In the genomic region with DNA sequence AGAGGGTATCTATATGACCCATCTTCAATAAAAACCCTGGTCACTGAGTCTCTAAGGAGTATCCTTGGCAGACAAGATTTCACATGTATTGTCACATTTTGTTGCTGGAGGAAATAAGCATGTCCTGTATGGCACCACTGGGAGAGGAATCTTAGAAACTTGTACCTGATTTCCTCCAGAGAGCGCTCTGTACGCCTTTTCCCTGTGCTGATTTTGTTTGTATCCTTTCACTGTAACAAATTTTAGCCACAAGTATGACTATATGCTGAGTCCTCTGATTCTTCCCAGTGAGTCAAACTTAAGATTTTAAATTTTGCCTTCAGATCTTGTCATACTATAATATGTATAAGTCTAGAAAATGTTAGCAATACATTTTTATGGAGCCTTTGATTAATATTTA, we compare ENCODE assay signal across 16 cellular contexts.
DNase-seq lines count a peak whose midpoint lies in the region; ATAC-seq and TF ChIP-seq lines count a peak whose summit lies in the region.
"Had no signal": no experiment of that assay in that cellular context is flagged by ENCODE, and none has a peak within 500 bp of the region (broad histone marks: within the 10 kb centered on the region; RNA-seq: fewer than 3 reads in every experiment).

No MANE protein-coding gene starts in this region.

- H3K27me3 Mint-ChIP-seq in stimulated activated memory B cell treated with anti-CD40 and anti-IgM and Interleukin-4, amounts not matched to agents 10 μg/mL and 1 μg/mL and 100 μg/mL, for 72 hours = peaks cover 8% of the 10 kb centered on the region
- H3K27me3 Mint-ChIP-seq: activated CD4-positive, alpha-beta T cell treated with anti-CD3 and anti-CD28 coated beads, Interleukin-2, amount 10 ng/mL, durations not matched to agents 7 days and 5 days had no signal

- peaks cover 2% of the 10 kb centered on the region for H3K9me3 Mint-ChIP-seq in stimulated activated memory B cell treated with anti-CD40 and anti-IgM and Interleukin-4, amounts not matched to agents 10 μg/mL and 1 μg/mL and 100 μg/mL, for 72 hours
- H3K9me3 Mint-ChIP-seq: activated CD4-positive, alpha-beta T cell treated with anti-CD3 and anti-CD28 coated beads, Interleukin-2, amount 10 ng/mL, durations not matched to agents 7 days and 5 days had no signal

- WGBS in SK-N-SH (ENCODE audit: low lambda C conversion rate) = 42% methylated on average over 2 of the region's 2 CpGs

- ATAC-seq in SK-N-SH treated with all-trans-retinoic acid at 6 μM for 48 hours = no peak
- ATAC-seq in stimulated activated memory B cell treated with anti-CD40 and anti-IgM and Interleukin-4, amounts not matched to agents 10 μg/mL and 1 μg/mL and 100 μg/mL, for 72 hours = no peak
- no peak for ATAC-seq in HG02610 (IDR thresholded peaks at IDR 0.05; ENCODE audit: unreplicated experiment)
- no peak for ATAC-seq in GM18873 (IDR thresholded peaks at IDR 0.05; ENCODE audit: low FRiP score, unreplicated experiment)
- ATAC-seq in GM21723 (IDR thresholded peaks at IDR 0.05; ENCODE audit: unreplicated experiment) = no peak

- TF ChIP-seq RAD21 in SK-N-SH (IDR thresholded peaks at IDR 0.05; ENCODE audit: low read length) = peak; percentile 41

- CTCF ChIA-PET in SK-N-SH (lab: Yijun Ruan, JAX) = no interaction called here

- H3K27ac Mint-ChIP-seq in stimulated activated memory B cell treated with anti-CD40 and anti-IgM and Interleukin-4, amounts not matched to agents 10 μg/mL and 1 μg/mL and 100 μg/mL, for 72 hours = peak overlapping the region; percentile 63
- H3K27ac Mint-ChIP-seq: activated CD4-positive, alpha-beta T cell treated with anti-CD3 and anti-CD28 coated beads, Interleukin-2, amount 10 ng/mL, durations not matched to agents 7 days and 5 days; activated T-cell treated with anti-CD3 and anti-CD28 coated beads, Interleukin-2, amount 50 U/mL, for 24 hours had no signal

- H3K9ac ChIP-seq in SK-N-SH = no peak overlapping the region

- no peaks in the 10 kb centered on the region for H4K20me1 ChIP-seq in SK-N-SH (ENCODE audit: insufficient read depth)

- H3K4me3 ChIP-seq in SK-N-SH (ENCODE audit: low read depth in 2 of 2, low read length in 1 of 2) (no peak overlapping the region), fibroblast of the aortic adventitia (ENCODE audit: low read depth, low read length) (no peak overlapping the region)
- H3K4me3 ChIP-seq: MG63, thyroid gland had no signal

- DNase-seq in SK-N-SH = no peak
- peak; percentile 33 to 37 for DNase-seq in SHP77 (lab: John Stamatoyannopoulos, UW)
- DNase-seq in fibroblast of the aortic adventitia (ENCODE audit: low read depth) = peak; percentile 45
- DNase-seq: activated CD4-positive, alpha-beta T cell treated with anti-CD3 and anti-CD28 coated beads, Interleukin-2, amount 10 ng/mL, durations not matched to agents 7 days and 5 days; activated T-cell treated with anti-CD3 and anti-CD28 coated beads, Interleukin-2, amount 50 U/mL, for 24 hours; left cardiac atrium; MG63; NCI-H1930; SIG-M5; T1000; thyroid gland had no signal

- no peaks in the 10 kb centered on the region; a peak in 1 of 4 replicates for H3K4me1 ChIP-seq in SK-N-SH (ENCODE audit: control insufficient read depth in 1 of 2, insufficient read depth in 2 of 2, low read depth in 1 of 2, low read length in 1 of 2)
- H3K4me1 ChIP-seq: thyroid gland had no signal

- no peaks in the 10 kb centered on the region for H3K79me2 ChIP-seq in SK-N-SH (ENCODE audit: insufficient read depth)

- TF ChIP-seq CTCF in SK-N-SH (IDR thresholded peaks at IDR 0.05) (no peak), fibroblast of the aortic adventitia (IDR thresholded peaks at IDR 0.05; ENCODE audit: insufficient read depth, low read length) (peak; percentile 31)

- H3K4me2 ChIP-seq in SK-N-SH = no peak overlapping the region

- H3K27me3 ChIP-seq in SK-N-SH (ENCODE audit: insufficient read depth) = no peaks in the 10 kb centered on the region
- H3K27me3 ChIP-seq: MG63, thyroid gland had no signal

- POLR2A ChIA-PET in SK-N-SH (lab: Yijun Ruan, JAX) = interaction anchor here (0.9 kb wide), 2 partner anchors 56 to 113 kb away, joined by 3 to 5 read pairs; no protein-coding TSS in a partner anchor

- peaks cover 4% of the 10 kb centered on the region for H3K36me3 Mint-ChIP-seq in stimulated activated memory B cell treated with anti-CD40 and anti-IgM and Interleukin-4, amounts not matched to agents 10 μg/mL and 1 μg/mL and 100 μg/mL, for 72 hours

- no peak overlapping the region for H3K4me3 Mint-ChIP-seq in stimulated activated memory B cell treated with anti-CD40 and anti-IgM and Interleukin-4, amounts not matched to agents 10 μg/mL and 1 μg/mL and 100 μg/mL, for 72 hours
- H3K4me3 Mint-ChIP-seq: activated CD4-positive, alpha-beta T cell treated with anti-CD3 and anti-CD28 coated beads, Interleukin-2, amount 10 ng/mL, durations not matched to agents 7 days and 5 days; activated T-cell treated with anti-CD3 and anti-CD28 coated beads, Interleukin-2, amount 50 U/mL, for 24 hours had no signal

- no peak overlapping the region for H3K27ac ChIP-seq in SK-N-SH (ENCODE audit: low read depth in 2 of 2, low read length in 1 of 2)
- H3K27ac ChIP-seq: thyroid gland had no signal

- no peaks in the 10 kb centered on the region for H3F3A ChIP-seq in SK-N-SH (replicated peaks; ENCODE audit: insufficient read depth)

- no peaks in the 10 kb centered on the region for H3K36me3 ChIP-seq in SK-N-SH (replicated peaks in 1 of 2; ENCODE audit: control insufficient read depth in 1 of 2, insufficient read depth in 2 of 2, low read length in 1 of 2)
- H3K36me3 ChIP-seq: MG63, thyroid gland had no signal

- no peaks in the 10 kb centered on the region for H3K9me2 ChIP-seq in SK-N-SH

- no peak for TF ChIP-seq EP300 in SK-N-SH (IDR thresholded peaks at IDR 0.05; ENCODE audit: borderline replicate concordance in 1 of 2, low read depth in 1 of 2, low read length in 1 of 2)

- H2AFZ ChIP-seq in SK-N-SH (ENCODE audit: low read depth) = no peak overlapping the region

- H3K4me1 Mint-ChIP-seq in stimulated activated memory B cell treated with anti-CD40 and anti-IgM and Interleukin-4, amounts not matched to agents 10 μg/mL and 1 μg/mL and 100 μg/mL, for 72 hours = peaks cover 12% of the 10 kb centered on the region
- H3K4me1 Mint-ChIP-seq: activated CD4-positive, alpha-beta T cell treated with anti-CD3 and anti-CD28 coated beads, Interleukin-2, amount 10 ng/mL, durations not matched to agents 7 days and 5 days had no signal

- no peaks in the 10 kb centered on the region for H3K9me3 ChIP-seq in SK-N-SH
- H3K9me3 ChIP-seq: MG63, thyroid gland had no signal

TF ChIP-seq in SK-N-SH, 30 proteins besides CTCF, POLR2A, EP300 and RAD21:
- 0 out of 2 replicates have a peak, but pooled peaks have one; percentile 4 for TF ChIP-seq SMC3 (IDR thresholded peaks at IDR 0.05; ENCODE audit: low read depth, low read length)
- TF ChIP-seq GATA2 (CRISPR knock-in tag; IDR thresholded peaks at IDR 0.05) = no peak
- no peak for TF ChIP-seq RCOR1 (IDR thresholded peaks at IDR 0.05; ENCODE audit: low read length)

TF ChIP-seq in SK-N-SH treated with all-trans-retinoic acid at 6 μM for 48 hours, 23 proteins besides CTCF, POLR2A, EP300 and RAD21 (continues in another document):
- TF ChIP-seq TOX (CRISPR knock-in tag; IDR thresholded peaks at IDR 0.05; ENCODE audit: borderline replicate concordance) (no peak), BACH2 (CRISPR knock-in tag; IDR thresholded peaks at IDR 0.05; ENCODE audit: borderline replicate concordance) (no peak), TSHZ2 (CRISPR knock-in tag; IDR thresholded peaks at IDR 0.05) (no peak), PPARA (CRISPR knock-in tag; IDR thresholded peaks at IDR 0.05; ENCODE audit: borderline replicate concordance) (no peak), TCF4 (CRISPR knock-in tag; IDR thresholded peaks at IDR 0.05; ENCODE audit: borderline replicate concordance) (no peak), ZNF70 (CRISPR knock-in tag; IDR thresholded peaks at IDR 0.05) (no peak), ZFP3 (CRISPR knock-in tag; IDR thresholded peaks at IDR 0.05) (no peak), GLIS3 (CRISPR knock-in tag; IDR thresholded peaks at IDR 0.05) (no peak), ARNTL (CRISPR knock-in tag; IDR thresholded peaks at IDR 0.05; ENCODE audit: borderline replicate concordance, low read depth) (no peak)
- TF ChIP-seq, protein P1, sequence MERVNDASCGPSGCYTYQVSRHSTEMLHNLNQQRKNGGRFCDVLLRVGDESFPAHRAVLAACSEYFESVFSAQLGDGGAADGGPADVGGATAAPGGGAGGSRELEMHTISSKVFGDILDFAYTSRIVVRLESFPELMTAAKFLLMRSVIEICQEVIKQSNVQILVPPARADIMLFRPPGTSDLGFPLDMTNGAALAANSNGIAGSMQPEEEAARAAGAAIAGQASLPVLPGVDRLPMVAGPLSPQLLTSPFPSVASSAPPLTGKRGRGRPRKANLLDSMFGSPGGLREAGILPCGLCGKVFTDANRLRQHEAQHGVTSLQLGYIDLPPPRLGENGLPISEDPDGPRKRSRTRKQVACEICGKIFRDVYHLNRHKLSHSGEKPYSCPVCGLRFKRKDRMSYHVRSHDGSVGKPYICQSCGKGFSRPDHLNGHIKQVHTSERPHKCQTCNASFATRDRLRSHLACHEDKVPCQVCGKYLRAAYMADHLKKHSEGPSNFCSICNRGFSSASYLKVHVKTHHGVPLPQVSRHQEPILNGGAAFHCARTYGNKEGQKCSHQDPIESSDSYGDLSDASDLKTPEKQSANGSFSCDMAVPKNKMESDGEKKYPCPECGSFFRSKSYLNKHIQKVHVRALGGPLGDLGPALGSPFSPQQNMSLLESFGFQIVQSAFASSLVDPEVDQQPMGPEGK (CRISPR knock-in tag; IDR thresholded peaks at IDR 0.05; ENCODE audit: borderline replicate concordance) = no peak
